ENCODE assay signal across 13 cellular contexts in the genomic region with DNA sequence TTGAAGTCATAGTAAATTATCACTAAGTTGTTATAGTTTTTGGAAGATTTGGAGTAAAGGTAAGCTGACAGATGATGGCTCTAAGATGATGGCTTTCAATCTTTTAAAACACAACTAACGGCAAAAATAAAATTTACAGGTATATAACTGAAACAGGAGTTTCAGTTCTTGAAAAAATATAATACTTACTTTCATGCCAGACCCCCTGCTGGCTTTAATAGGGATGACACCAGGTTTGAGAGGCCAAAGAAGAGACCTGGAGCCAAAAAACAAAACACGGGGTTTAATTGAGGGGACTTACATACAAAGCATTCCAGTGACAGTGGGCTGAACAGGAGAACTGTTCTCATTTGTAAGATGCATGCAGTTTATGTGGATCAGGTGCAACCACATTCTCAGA.
DNase-seq lines count a peak whose midpoint lies in the region; ATAC-seq and TF ChIP-seq lines count a peak whose summit lies in the region.
"Had no signal": no experiment of that assay in that cellular context is flagged by ENCODE, and none has a peak within 500 bp of the region (broad histone marks: within the 10 kb centered on the region; RNA-seq: fewer than 3 reads in every experiment).

No MANE protein-coding gene starts in this region.

- H3K36me3 ChIP-seq in BE2C (no peaks in the 10 kb centered on the region), esophagus muscularis mucosa (no peaks in the 10 kb centered on the region)

- DNase-seq in BE2C (no peak), NAMALWA (ENCODE audit: low spot score) (peak; percentile 41), esophagus muscularis mucosa (ENCODE audit: extremely low spot score) (peak; percentile 37), coronary artery (ENCODE audit: low spot score) (no peak)
- no peak for DNase-seq in activated T-cell treated with anti-CD3 and anti-CD28 coated beads, Interleukin-2, amount 50 U/mL, for 72 hours
- DNase-seq: activated naive CD4-positive, alpha-beta T cell treated with anti-CD3 and anti-CD28 coated beads for 36 hours; NCI-H1436; stimulated activated naive CD4-positive, alpha-beta T cell treated with Interleukin-2 at 50 U/mL for 16 hours had no signal

- TF ChIP-seq POLR2A in esophagus muscularis mucosa (IDR thresholded peaks at IDR 0.05; ENCODE audit: low read depth) = no peak

- H3K36me3 Mint-ChIP-seq in activated T-cell treated with anti-CD3 and anti-CD28 coated beads, Interleukin-2, amount 50 U/mL, for 72 hours (ENCODE audit: insufficient read depth in 2 of 2) = no peaks in the 10 kb centered on the region

- H3K4me3 ChIP-seq in BE2C (ENCODE audit: low read depth, low read length) (no peak overlapping the region), esophagus muscularis mucosa (no peak overlapping the region), coronary artery (no peak overlapping the region)

- peak; percentile 67 for ATAC-seq in GM19035 (IDR thresholded peaks at IDR 0.05; ENCODE audit: unreplicated experiment)
- ATAC-seq in HG03469 (IDR thresholded peaks at IDR 0.05; ENCODE audit: unreplicated experiment) = no peak
- ATAC-seq in GM19455 (IDR thresholded peaks at IDR 0.05; ENCODE audit: unreplicated experiment) = no peak
- no peak for ATAC-seq in activated T-cell treated with anti-CD3 and anti-CD28 coated beads, Interleukin-2, amount 50 U/mL, for 72 hours (replicated peaks in 1 of 2)
- ATAC-seq: activated CD4-positive, CD25-positive, alpha-beta regulatory T cell treated with anti-CD3 and anti-CD28 coated beads, Interleukin-2, amount 50 U/mL, for 24 hours; Panc1 had no signal

- 90% methylated on average over 2 of the region's 2 CpGs for WGBS in esophagus muscularis mucosa

- H3K4me1 Mint-ChIP-seq in activated T-cell treated with anti-CD3 and anti-CD28 coated beads, Interleukin-2, amount 50 U/mL, for 72 hours (ENCODE audit: low read depth) = no peaks in the 10 kb centered on the region

- H3K27me3 ChIP-seq in BE2C (no peaks in the 10 kb centered on the region), esophagus muscularis mucosa (no peaks in the 10 kb centered on the region)

- peaks cover 0 to under 1% of the 10 kb centered on the region in 2 donors for H3K9me3 Mint-ChIP-seq in activated T-cell treated with anti-CD3 and anti-CD28 coated beads, Interleukin-2, amount 50 U/mL, for 72 hours

- no peak for TF ChIP-seq EP300 in esophagus muscularis mucosa (IDR thresholded peaks at IDR 0.05)

- H3K9me3 ChIP-seq in BE2C (no peaks in the 10 kb centered on the region), esophagus muscularis mucosa (no peaks in the 10 kb centered on the region)

- H3K27me3 Mint-ChIP-seq in activated T-cell treated with anti-CD3 and anti-CD28 coated beads, Interleukin-2, amount 50 U/mL, for 72 hours (ENCODE audit: low read depth) = peaks cover 6% of the 10 kb centered on the region

- intact Hi-C loops in esophagus muscularis mucosa (cut with DNase I) = no loop called here

- no peaks in the 10 kb centered on the region for H3K4me1 ChIP-seq in BE2C
- H3K4me1 ChIP-seq in esophagus muscularis mucosa = no peaks in the 10 kb centered on the region

- no peak overlapping the region for H3K27ac Mint-ChIP-seq in activated T-cell treated with anti-CD3 and anti-CD28 coated beads, Interleukin-2, amount 50 U/mL, for 72 hours
- H3K27ac Mint-ChIP-seq: activated naive CD4-positive, alpha-beta T cell treated with anti-CD3 and anti-CD28 coated beads for 36 hours had no signal

- H3K27ac ChIP-seq in esophagus muscularis mucosa (replicated peaks in 1 of 4) (no peak overlapping the region), coronary artery (no peak overlapping the region)

- H3K4me3 Mint-ChIP-seq in activated T-cell treated with anti-CD3 and anti-CD28 coated beads, Interleukin-2, amount 50 U/mL, for 72 hours = no peak overlapping the region
- H3K4me3 Mint-ChIP-seq: activated naive CD4-positive, alpha-beta T cell treated with anti-CD3 and anti-CD28 coated beads for 36 hours had no signal

- TF ChIP-seq CTCF in BE2C (IDR thresholded peaks at IDR 0.05; ENCODE audit: low read depth, low read length) (peak; percentile 30), esophagus muscularis mucosa (IDR thresholded peaks at IDR 0.05) (no peak), coronary artery (IDR thresholded peaks at IDR 0.05) (no peak)

Comparison
In these comparisons a context has a peak if more than half of its experiments do, and no peak if none do; other contexts are left out.
1. DNase-seq: peak in NAMALWA (single experiment) and esophagus muscularis mucosa (single experiment); none in BE2C (single experiment), activated T-cell treated with anti-CD3 and anti-CD28 coated beads, Interleukin-2, amount 50 U/mL, for 72 hours (0 of 2) and coronary artery (single experiment).